In genomic region chr22:19767427-19768380, GRCh38 we compare ENCODE assay signal across 10 cellular contexts. TPM values are rescaled to one million over a fixed set of nuclear protein-coding genes. Genes with fewer than 3 reads are reported as not detected.
DNase-seq lines count a peak whose midpoint lies in the region; ATAC-seq, FAIRE-seq and TF ChIP-seq lines count a peak whose summit lies in the region.
"Had no signal": no experiment of that assay in that cellular context is flagged by ENCODE, and none has a peak within 500 bp of the region (broad histone marks: within the 10 kb centered on the region; RNA-seq: fewer than 3 reads in every experiment).

No MANE protein-coding gene starts in this region.

- H3K4me1 ChIP-seq in astrocyte (ENCODE audit: insufficient read depth, low read length): no peaks in the 10 kb centered on the region

- CTCF ChIA-PET in activated CD4-positive, alpha-beta T cell treated with anti-CD3 and anti-CD28 coated beads for 36 hours (lab: Charles Lee): interaction anchor here (0.6 kb wide), 1 partner anchor 12 kb away, joined by 3 read pairs; no protein-coding TSS in a partner anchor

- H3K4me2 ChIP-seq in astrocyte (ENCODE audit: low read length): no peak overlapping the region

- H3K27ac Mint-ChIP-seq in activated CD4-positive, alpha-beta T cell treated with anti-CD3 and anti-CD28 coated beads for 36 hours: no peak overlapping the region
- H3K27ac Mint-ChIP-seq in astrocyte (ENCODE audit: unreplicated experiment): peak overlapping the region; percentile 53
- H3K27ac Mint-ChIP-seq in stimulated activated memory B cell treated with anti-CD40 and anti-IgM and Interleukin-4, amounts not matched to agents 10 μg/mL and 1 μg/mL and 100 μg/mL, for 72 hours: no peak overlapping the region

- H2AFZ ChIP-seq in astrocyte (ENCODE audit: low read depth, low read length): no peak overlapping the region

- H3K9ac ChIP-seq in astrocyte (ENCODE audit: low read length): no peak overlapping the region

- in situ Hi-C loops in KBM-7 (cut with MboI; ENCODE audit: low pct_unique_long_range_greater_than_20kb, low sequenced_read_pairs): no loop called here

- H3K4me3 Mint-ChIP-seq in activated CD4-positive, alpha-beta T cell treated with anti-CD3 and anti-CD28 coated beads for 36 hours: no peak overlapping the region
- H3K4me3 Mint-ChIP-seq in astrocyte (ENCODE audit: unreplicated experiment): no peak overlapping the region
- peak overlapping the region; percentile 60 for H3K4me3 Mint-ChIP-seq in stimulated activated memory B cell treated with anti-CD40 and anti-IgM and Interleukin-4, amounts not matched to agents 10 μg/mL and 1 μg/mL and 100 μg/mL, for 72 hours

- H3K27me3 Mint-ChIP-seq in activated CD4-positive, alpha-beta T cell treated with anti-CD3 and anti-CD28 coated beads for 36 hours: peaks cover 53% of the 10 kb centered on the region
- peaks cover 70% of the 10 kb centered on the region for H3K27me3 Mint-ChIP-seq in astrocyte (ENCODE audit: low read depth, unreplicated experiment)
- H3K27me3 Mint-ChIP-seq in stimulated activated memory B cell treated with anti-CD40 and anti-IgM and Interleukin-4, amounts not matched to agents 10 μg/mL and 1 μg/mL and 100 μg/mL, for 72 hours: peaks cover 92% of the 10 kb centered on the region

- no peak for TF ChIP-seq CTCF in astrocyte (IDR thresholded peaks at IDR 0.05; ENCODE audit: insufficient read depth, low read depth, low read length)

- H3K4me3 ChIP-seq in astrocyte (ENCODE audit: insufficient read depth, low read depth, low read length): no peak overlapping the region

- ATAC-seq in activated CD4-positive, alpha-beta T cell treated with anti-CD3 and anti-CD28 coated beads for 36 hours: peak; percentile 45
- ATAC-seq in left colon (peak; percentile 6), GM18517 (IDR thresholded peaks at IDR 0.05; ENCODE audit: unreplicated experiment) (no peak)
- no peak for ATAC-seq in stimulated activated memory B cell treated with anti-CD40 and anti-IgM and Interleukin-4, amounts not matched to agents 10 μg/mL and 1 μg/mL and 100 μg/mL, for 72 hours

- H3K36me3 ChIP-seq in astrocyte (ENCODE audit: insufficient read depth, low read length): no peaks in the 10 kb centered on the region

- H3K4me1 Mint-ChIP-seq in activated CD4-positive, alpha-beta T cell treated with anti-CD3 and anti-CD28 coated beads for 36 hours: peaks cover 7% of the 10 kb centered on the region
- H3K4me1 Mint-ChIP-seq in astrocyte (ENCODE audit: low read depth, unreplicated experiment): no peaks in the 10 kb centered on the region
- H3K4me1 Mint-ChIP-seq in stimulated activated memory B cell treated with anti-CD40 and anti-IgM and Interleukin-4, amounts not matched to agents 10 μg/mL and 1 μg/mL and 100 μg/mL, for 72 hours: peaks cover 39% of the 10 kb centered on the region

- DNase-seq in activated CD4-positive, alpha-beta T cell treated with anti-CD3 and anti-CD28 coated beads for 36 hours: no peak
- DNase-seq in activated CD4-positive, alpha-beta T cell treated with anti-CD3 and anti-CD28 coated beads for 4 hours: no peak
- DNase-seq in astrocyte (ENCODE audit: low read depth) (no peak), left colon (no peak), KBM-7 (no peak), NCI-H1417 treated with DMSO at 0.1 percent for 48 hours (lab: John Stamatoyannopoulos, UW) (no peak)
- DNase-seq: hippocampal formation had no signal

- intact Hi-C loops in activated CD4-positive, alpha-beta T cell treated with anti-CD3 and anti-CD28 coated beads for 36 hours (cut with DNase I, micrococcal nuclease): loop anchor here (2.0 to 5.0 kb wide), 2 partner anchors 35 to 37 kb away; no protein-coding TSS in a partner anchor
- intact Hi-C loops in left colon (cut with DNase I, micrococcal nuclease): loop anchor here in 1 of 2 donors (10.0 kb wide), 1 partner anchor 57 kb away; no protein-coding TSS in a partner anchor

- FAIRE-seq in astrocyte (lab: Jason Lieb, UNC): no peak
- FAIRE-seq: A204.1 had no signal

- no peak overlapping the region for H3K27ac ChIP-seq in astrocyte (ENCODE audit: low read depth, low read length)

- H4K20me1 ChIP-seq in astrocyte (ENCODE audit: insufficient read depth, low read length): peaks cover 9% of the 10 kb centered on the region

- H3K9me3 Mint-ChIP-seq in activated CD4-positive, alpha-beta T cell treated with anti-CD3 and anti-CD28 coated beads for 36 hours (ENCODE audit: low read depth): no peaks in the 10 kb centered on the region
- H3K9me3 Mint-ChIP-seq in astrocyte (ENCODE audit: unreplicated experiment): peaks cover 6% of the 10 kb centered on the region
- H3K9me3 Mint-ChIP-seq in stimulated activated memory B cell treated with anti-CD40 and anti-IgM and Interleukin-4, amounts not matched to agents 10 μg/mL and 1 μg/mL and 100 μg/mL, for 72 hours: no peaks in the 10 kb centered on the region

- no peaks in the 10 kb centered on the region for H3K36me3 Mint-ChIP-seq in activated CD4-positive, alpha-beta T cell treated with anti-CD3 and anti-CD28 coated beads for 36 hours (ENCODE audit: low read depth)
- H3K36me3 Mint-ChIP-seq in astrocyte (ENCODE audit: low read depth, unreplicated experiment): no peaks in the 10 kb centered on the region
- H3K36me3 Mint-ChIP-seq in stimulated activated memory B cell treated with anti-CD40 and anti-IgM and Interleukin-4, amounts not matched to agents 10 μg/mL and 1 μg/mL and 100 μg/mL, for 72 hours: no peaks in the 10 kb centered on the region

- peaks cover 77% of the 10 kb centered on the region for H3K27me3 ChIP-seq in astrocyte (ENCODE audit: insufficient read depth, low read length)

- POLR2A ChIA-PET in activated CD4-positive, alpha-beta T cell treated with anti-CD3 and anti-CD28 coated beads for 36 hours (lab: Charles Lee): no interaction called here

- H3K79me2 ChIP-seq in astrocyte (ENCODE audit: insufficient read depth, low read length): no peaks in the 10 kb centered on the region

- peaks cover 3% of the 10 kb centered on the region for H3K9me3 ChIP-seq in astrocyte (ENCODE audit: insufficient read depth, low read depth, low read length)

RNA-seq across cellular contexts. Expression of gene TBX1, which starts 7.1 kb away (rescaled TPM):
- total RNA-seq in activated CD4-positive, alpha-beta T cell treated with anti-CD3 and anti-CD28 coated beads for 36 hours: not detected
- total RNA-seq in astrocyte (2.0 and 6.8 TPM in 2 replicates), left colon (1 to 10 TPM; 1.6 to 1.9 TPM)

RNA-seq across cellular contexts. Expression of gene GP1BB, which starts 44.4 kb away (rescaled TPM):
- not detected for total RNA-seq in activated CD4-positive, alpha-beta T cell treated with anti-CD3 and anti-CD28 coated beads for 36 hours
- total RNA-seq in astrocyte: 0.95 and 2.8 TPM in 2 replicates
- under 1 TPM in 1 of 2 donors, not detected in 1; 0.40 TPM for total RNA-seq in left colon

RNA-seq across cellular contexts. Expression of gene SEPTIN5, which starts 53.4 kb away (rescaled TPM):
- 1 to 10 TPM in 1 of 2 experiments, under 1 TPM in 1; 0.94 to 1.5 TPM for total RNA-seq in activated CD4-positive, alpha-beta T cell treated with anti-CD3 and anti-CD28 coated beads for 36 hours
- total RNA-seq in astrocyte: 7.3 and 8.6 TPM in 2 replicates
- total RNA-seq in left colon: 1 to 10 TPM; 4.4 to 4.6 TPM

Comparison
In these comparisons a context has a peak if more than half of its experiments do, and no peak if none do; other contexts are left out.
1. ATAC-seq: peak in activated CD4-positive, alpha-beta T cell treated with anti-CD3 and anti-CD28 coated beads for 36 hours (single experiment) and left colon (single experiment); none in stimulated activated memory B cell treated with anti-CD40 and anti-IgM and Interleukin-4, amounts not matched to agents 10 μg/mL and 1 μg/mL and 100 μg/mL, for 72 hours (single experiment) and GM18517 (single experiment).